Comparison of ENCODE assay signal across 12 cellular contexts in genomic region chr5:34735436-34736426, GRCh38.
DNase-seq lines count a peak whose midpoint lies in the region; ATAC-seq and TF ChIP-seq lines count a peak whose summit lies in the region.
"Had no signal": no experiment of that assay in that cellular context is flagged by ENCODE, and none has a peak within 500 bp of the region (broad histone marks: within the 10 kb centered on the region; RNA-seq: fewer than 3 reads in every experiment).

No MANE protein-coding gene starts in this region.

- H3K9ac ChIP-seq in SK-N-MC (ENCODE audit: insufficient read length) = no peak overlapping the region

- DNase-seq in HCEC 1CT = peak; percentile 52
- peak; percentile 30 for DNase-seq in SK-N-MC (ENCODE audit: low read depth, low spot score)
- DNase-seq in fibroblast of the aortic adventitia (ENCODE audit: low read depth) = peak; percentile 92
- no peak for DNase-seq in NCI-H1694 treated with DMSO at 0.1 percent for 48 hours (lab: John Stamatoyannopoulos, UW)
- no peak for DNase-seq in effector memory CD4-positive, alpha-beta T cell
- DNase-seq: activated CD4-positive, alpha-beta T cell treated with anti-CD3 and anti-CD28 coated beads, Interleukin-2, amount 50 U/mL, for 4 hours; NCI-H1105; NCI-H446; ovary had no signal

- H3K4me1 ChIP-seq in thymus (ENCODE audit: control insufficient read depth, insufficient read depth, low read length) = no peaks in the 10 kb centered on the region
- H3K4me1 ChIP-seq in effector memory CD4-positive, alpha-beta T cell (ENCODE audit: control insufficient read depth, insufficient read depth, low read length, poor library complexity, severe bottlenecking) = no peaks in the 10 kb centered on the region
- H3K4me1 ChIP-seq: breast epithelium had no signal

- H3K36me3 ChIP-seq in SK-N-MC (ENCODE audit: insufficient read depth, low read length) = no peaks in the 10 kb centered on the region
- no peaks in the 10 kb centered on the region for H3K36me3 ChIP-seq in thymus (ENCODE audit: control insufficient read depth, insufficient read depth)
- no peaks in the 10 kb centered on the region for H3K36me3 ChIP-seq in effector memory CD4-positive, alpha-beta T cell (ENCODE audit: control insufficient read depth, insufficient read depth, low read length)
- H3K36me3 ChIP-seq: breast epithelium, ovary had no signal

- H3K27me3 ChIP-seq in thymus (ENCODE audit: control insufficient read depth, insufficient read depth) = no peaks in the 10 kb centered on the region
- no peaks in the 10 kb centered on the region for H3K27me3 ChIP-seq in effector memory CD4-positive, alpha-beta T cell (replicated peaks; ENCODE audit: control insufficient read depth, insufficient read depth, low read length, poor library complexity, severe bottlenecking)
- H3K27me3 ChIP-seq: breast epithelium, ovary had no signal

- H3K27ac ChIP-seq in SK-N-MC = no peak overlapping the region
- peak overlapping the region; percentile 52 for H3K27ac ChIP-seq in thymus (ENCODE audit: low read depth)
- H3K27ac ChIP-seq in effector memory CD4-positive, alpha-beta T cell (ENCODE audit: insufficient read depth, low read length, poor library complexity, severe bottlenecking) = no peak overlapping the region
- H3K27ac ChIP-seq: breast epithelium, ovary had no signal

- H3K4me3 ChIP-seq in SK-N-MC (no peak overlapping the region), fibroblast of the aortic adventitia (ENCODE audit: low read depth, low read length) (no peak overlapping the region), thymus (ENCODE audit: low read length) (no peak overlapping the region)
- no peak overlapping the region for H3K4me3 ChIP-seq in effector memory CD4-positive, alpha-beta T cell (ENCODE audit: insufficient read depth, low read depth, low read length, poor library complexity, severe bottlenecking)
- H3K4me3 ChIP-seq: breast epithelium, ovary had no signal

- H3K9me3 ChIP-seq in SK-N-MC (ENCODE audit: low read depth, low read length) (no peaks in the 10 kb centered on the region), thymus (ENCODE audit: control insufficient read depth) (no peaks in the 10 kb centered on the region)
- H3K9me3 ChIP-seq in effector memory CD4-positive, alpha-beta T cell (ENCODE audit: control insufficient read depth, low read length) = no peaks in the 10 kb centered on the region
- H3K9me3 ChIP-seq: breast epithelium, ovary had no signal

- 89% methylated on average over 20 of the region's 20 CpGs for WGBS in thymus

- ATAC-seq in GM21723 (IDR thresholded peaks at IDR 0.05; ENCODE audit: unreplicated experiment) = no peak

- no peak for TF ChIP-seq CTCF in fibroblast of the aortic adventitia (IDR thresholded peaks at IDR 0.05; ENCODE audit: insufficient read depth, low read length)

Comparison
In these comparisons a context has a peak if more than half of its experiments do, and no peak if none do; other contexts are left out.
1. DNase-seq: peak in HCEC 1CT (single experiment), SK-N-MC (single experiment) and fibroblast of the aortic adventitia (single experiment); none in NCI-H1694 treated with DMSO at 0.1 percent for 48 hours (single experiment) and effector memory CD4-positive, alpha-beta T cell (0 of 3).